ENCODE assay signal across 12 cellular contexts in the genomic region with DNA sequence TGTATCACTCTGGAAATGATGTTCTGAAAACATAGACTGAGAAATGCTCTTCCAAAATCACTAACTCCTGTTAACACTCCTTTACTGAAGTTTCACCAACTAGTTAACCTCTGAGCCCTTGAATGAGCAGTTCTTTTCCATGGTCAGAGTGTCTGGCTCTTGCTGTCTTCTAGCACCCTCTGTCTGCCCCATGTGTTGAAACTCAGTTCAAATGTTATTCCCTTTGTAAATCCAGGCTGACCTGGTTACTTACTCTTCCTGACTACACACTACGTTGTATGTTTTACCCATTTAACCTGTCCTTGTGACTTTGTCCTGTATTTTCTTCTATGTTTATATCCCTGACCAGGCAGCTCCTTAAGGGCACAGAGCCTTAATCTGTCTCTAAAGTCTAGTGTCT.
DNase-seq lines count a peak whose midpoint lies in the region; ATAC-seq and TF ChIP-seq lines count a peak whose summit lies in the region.
"Had no signal": no experiment of that assay in that cellular context is flagged by ENCODE, and none has a peak within 500 bp of the region (broad histone marks: within the 10 kb centered on the region; RNA-seq: fewer than 3 reads in every experiment).

No MANE protein-coding gene starts in this region.

- in situ Hi-C loops in brain microvascular endothelial cell (cut with HindIII; ENCODE audit: low pct_ligation_motif_present, low sequenced_read_pairs): no loop called here

- H3K4me3 ChIP-seq in brain microvascular endothelial cell (ENCODE audit: low read depth, low read length) (no peak overlapping the region), right lobe of liver (no peak overlapping the region), ovary (no peak overlapping the region)
- H3K4me3 ChIP-seq: vagina had no signal

- TF ChIP-seq EP300 in ovary (IDR thresholded peaks at IDR 0.05): no peak

- intact Hi-C loops in right lobe of liver (cut with DNase I): no loop called here
- intact Hi-C loops in ovary (cut with DNase I): no loop called here

- H3K9me3 Mint-ChIP-seq in activated CD4-positive, alpha-beta memory T cell treated with anti-CD3 and anti-CD28 coated beads, Interleukin-2, amount 10 ng/mL, durations not matched to agents 7 days and 5 days: peaks cover 3% of the 10 kb centered on the region

- H3K27ac ChIP-seq in brain microvascular endothelial cell (no peak overlapping the region), right lobe of liver (no peak overlapping the region), ovary (no peak overlapping the region)
- H3K27ac ChIP-seq: vagina had no signal

- TF ChIP-seq POLR2A in right lobe of liver (IDR thresholded peaks at IDR 0.05) (no peak), ovary (IDR thresholded peaks at IDR 0.05) (no peak)

- TF ChIP-seq CTCF in brain microvascular endothelial cell (IDR thresholded peaks at IDR 0.05; ENCODE audit: low read depth, low read length, missing control alignments) (peak; percentile 65), right lobe of liver (IDR thresholded peaks at IDR 0.05) (peak; percentile 46 to 86 (median 65)), ovary (IDR thresholded peaks at IDR 0.05) (no peak)

- no peak overlapping the region for H3K27ac Mint-ChIP-seq in activated CD4-positive, alpha-beta memory T cell treated with anti-CD3 and anti-CD28 coated beads, Interleukin-2, amount 10 ng/mL, durations not matched to agents 7 days and 5 days

- 0% methylated on average over 1 of the region's 1 CpG for WGBS in right lobe of liver (ENCODE audit: insufficient coverage, low coverage, low lambda C conversion rate, missing lambda C conversion rate)
- WGBS in ovary, 3 donors: 0 to 8% (median 6%) methylated on average over 1 of the region's 1 CpG

- no peaks in the 10 kb centered on the region for H3K9me3 ChIP-seq in right lobe of liver
- no peaks in the 10 kb centered on the region for H3K9me3 ChIP-seq in ovary
- H3K9me3 ChIP-seq: vagina had no signal

- H3K27me3 ChIP-seq in brain microvascular endothelial cell (replicated peaks) (no peaks in the 10 kb centered on the region), right lobe of liver (no peaks in the 10 kb centered on the region), ovary (no peaks in the 10 kb centered on the region)
- H3K27me3 ChIP-seq: vagina had no signal

- ATAC-seq in right lobe of liver (peak; percentile 96 to 99 (median 98)), HG03460 (IDR thresholded peaks at IDR 0.05; ENCODE audit: unreplicated experiment) (no peak), GM18867 (IDR thresholded peaks at IDR 0.05; ENCODE audit: unreplicated experiment) (no peak)
- ATAC-seq: left ventricle myocardium superior had no signal

- H3K36me3 ChIP-seq in brain microvascular endothelial cell (replicated peaks) (no peaks in the 10 kb centered on the region), right lobe of liver (no peaks in the 10 kb centered on the region), ovary (no peaks in the 10 kb centered on the region)
- H3K36me3 ChIP-seq: vagina had no signal

- H3K4me1 ChIP-seq in right lobe of liver (no peaks in the 10 kb centered on the region), ovary (ENCODE audit: insufficient read depth) (no peaks in the 10 kb centered on the region)
- H3K4me1 ChIP-seq: vagina had no signal

- H3K4me3 Mint-ChIP-seq in activated CD4-positive, alpha-beta memory T cell treated with anti-CD3 and anti-CD28 coated beads, Interleukin-2, amount 10 ng/mL, durations not matched to agents 7 days and 5 days: no peak overlapping the region

- H3K4me1 Mint-ChIP-seq in activated CD4-positive, alpha-beta memory T cell treated with anti-CD3 and anti-CD28 coated beads, Interleukin-2, amount 10 ng/mL, durations not matched to agents 7 days and 5 days: no peaks in the 10 kb centered on the region

- H3K36me3 Mint-ChIP-seq in activated CD4-positive, alpha-beta memory T cell treated with anti-CD3 and anti-CD28 coated beads, Interleukin-2, amount 10 ng/mL, durations not matched to agents 7 days and 5 days (ENCODE audit: low read depth): no peaks in the 10 kb centered on the region

- DNase-seq in D341Med (ENCODE audit: low spot score): peak; percentile 50
- DNase-seq in NCI-H524 treated with DMSO at 0.1 percent for 48 hours (lab: John Stamatoyannopoulos, UW): peak; percentile 15
- peak; percentile 50 for DNase-seq in brain microvascular endothelial cell
- no peak for DNase-seq in right lobe of liver
- DNase-seq in activated CD4-positive, alpha-beta memory T cell treated with anti-CD3 and anti-CD28 coated beads, Interleukin-2, amount 10 ng/mL, durations not matched to agents 7 days and 5 days: no peak
- no peak for DNase-seq in ovary
- DNase-seq: DND-41, left ventricle myocardium superior, NCI-H2227 treated with DMSO at 0.1 percent for 48 hours had no signal

- POLR2A ChIA-PET in activated CD4-positive, alpha-beta memory T cell treated with anti-CD3 and anti-CD28 coated beads, Interleukin-2, amount 10 ng/mL, durations not matched to agents 7 days and 5 days (lab: Charles Lee): no interaction called here

- CTCF ChIA-PET in activated CD4-positive, alpha-beta memory T cell treated with anti-CD3 and anti-CD28 coated beads, Interleukin-2, amount 10 ng/mL, durations not matched to agents 7 days and 5 days (lab: Charles Lee): no interaction called here

- H3K27me3 Mint-ChIP-seq in activated CD4-positive, alpha-beta memory T cell treated with anti-CD3 and anti-CD28 coated beads, Interleukin-2, amount 10 ng/mL, durations not matched to agents 7 days and 5 days: no peaks in the 10 kb centered on the region

Comparison
In these comparisons a context has a peak if more than half of its experiments do, and no peak if none do; other contexts are left out.
1. DNase-seq: peak in D341Med (single experiment), NCI-H524 treated with DMSO at 0.1 percent for 48 hours (single experiment) and brain microvascular endothelial cell (single experiment); none in right lobe of liver (0 of 3), activated CD4-positive, alpha-beta memory T cell treated with anti-CD3 and anti-CD28 coated beads, Interleukin-2, amount 10 ng/mL, durations not matched to agents 7 days and 5 days (single experiment) and ovary (0 of 5).
2. CTCF ChIP-seq: peak in brain microvascular endothelial cell (single experiment) and right lobe of liver (4 of 4); none in ovary (0 of 3).
3. ATAC-seq: peak in right lobe of liver (4 of 4); none in HG03460 (single experiment) and GM18867 (single experiment).